Comparison of ENCODE assay signal across 20 cellular contexts in the genomic region with DNA sequence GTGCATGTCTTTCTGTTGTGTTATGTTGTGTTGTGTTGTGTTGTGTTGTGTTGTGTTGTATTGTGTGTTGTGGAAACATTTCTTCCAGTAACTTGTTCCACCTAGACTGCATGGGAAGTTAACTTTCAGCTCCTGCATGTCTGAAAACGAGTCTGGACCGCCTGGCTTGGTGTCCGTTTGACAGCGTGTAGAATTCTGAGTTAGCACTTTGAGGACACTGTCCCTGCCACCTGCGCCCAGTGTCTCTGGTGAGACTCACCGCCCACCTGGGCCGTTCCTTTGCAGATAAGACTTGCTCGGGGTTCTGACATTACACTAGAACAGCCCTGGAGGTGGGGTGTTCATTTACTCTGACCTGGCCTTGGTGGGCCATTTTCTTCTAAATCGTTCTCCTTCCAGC. TPM values are rescaled to one million over a fixed set of nuclear protein-coding genes. Genes with fewer than 3 reads are reported as not detected.
"Had no signal": no experiment of that assay in that cellular context is flagged by ENCODE, and none has a peak within 500 bp of the region (broad histone marks: within the 10 kb centered on the region; RNA-seq: fewer than 3 reads in every experiment).

No MANE protein-coding gene starts in this region.

- H3K27me3 Mint-ChIP-seq: activated naive CD8-positive, alpha-beta T cell treated with anti-CD3 and anti-CD28 coated beads for 36 hours; type B pancreatic cell had no signal

- H3K4me2 ChIP-seq: neural progenitor cell, smooth muscle cell had no signal

- H3K27me3 ChIP-seq: neural progenitor cell, ovary, right lobe of liver, stomach had no signal

- DNase-seq: activated B cell treated with CpG ODN at 0.5 μM for 24 hours; activated CD4-positive, alpha-beta memory T cell treated with anti-CD3 and anti-CD28 coated beads, Interleukin-2, amount 10 ng/mL, durations not matched to agents 7 days and 5 days; activated CD4-positive, alpha-beta T cell treated with anti-CD3 and anti-CD28 coated beads for 4 hours; activated CD8-positive, alpha-beta memory T cell treated with anti-CD3 and anti-CD28 coated beads, Interleukin-2, amount 10 ng/mL, durations not matched to agents 7 days and 5 days; activated naive CD4-positive, alpha-beta T cell; activated naive CD8-positive, alpha-beta T cell treated with anti-CD3 and anti-CD28 coated beads for 36 hours; amygdala; endodermal cell; foreskin melanocyte; naive thymus-derived CD4-positive, alpha-beta T cell; ovary; right lobe of liver; stimulated activated CD4-positive, alpha-beta T cell treated with anti-CD3 and anti-CD28 coated beads, Interleukin-4, amount 100 ng/mL, for 1 hour; stomach had no signal

- H3K27ac ChIP-seq: neural progenitor cell, ovary, right lobe of liver, stomach had no signal

- H3K27ac Mint-ChIP-seq: activated B cell treated with CpG ODN at 0.5 μM for 24 hours; activated CD4-positive, alpha-beta memory T cell treated with anti-CD3 and anti-CD28 coated beads, Interleukin-2, amount 10 ng/mL, durations not matched to agents 7 days and 5 days; activated CD8-positive, alpha-beta memory T cell treated with anti-CD3 and anti-CD28 coated beads, Interleukin-2, amount 10 ng/mL, durations not matched to agents 7 days and 5 days; activated naive CD8-positive, alpha-beta T cell treated with anti-CD3 and anti-CD28 coated beads for 36 hours; activated T-helper 17 cell treated with anti-CD3 and anti-CD28 coated beads, Interleukin-2, amount 50 U/mL, for 72 hours; endodermal cell; memory B cell; naive thymus-derived CD4-positive, alpha-beta T cell; neural progenitor cell; type B pancreatic cell had no signal

- H3K9me3 Mint-ChIP-seq: activated B cell treated with CpG ODN at 0.5 μM for 24 hours; activated CD4-positive, alpha-beta memory T cell treated with anti-CD3 and anti-CD28 coated beads, Interleukin-2, amount 10 ng/mL, durations not matched to agents 7 days and 5 days; activated naive CD8-positive, alpha-beta T cell treated with anti-CD3 and anti-CD28 coated beads for 36 hours; activated T-helper 17 cell treated with anti-CD3 and anti-CD28 coated beads, Interleukin-2, amount 50 U/mL, for 72 hours; endodermal cell; memory B cell; naive thymus-derived CD4-positive, alpha-beta T cell; type B pancreatic cell had no signal

- H3K9ac ChIP-seq: neural progenitor cell had no signal

- H3K4me3 ChIP-seq: neural progenitor cell, ovary, right lobe of liver, smooth muscle cell, stomach had no signal

- H2AFZ ChIP-seq: neural progenitor cell had no signal

- ATAC-seq: activated CD8-positive, alpha-beta memory T cell treated with anti-CD3 and anti-CD28 coated beads, Interleukin-2, amount 10 ng/mL, durations not matched to agents 7 days and 5 days; activated T-helper 17 cell treated with anti-CD3 and anti-CD28 coated beads, Interleukin-2, amount 50 U/mL, for 72 hours; naive thymus-derived CD4-positive, alpha-beta T cell; right lobe of liver had no signal

- H3K9me3 ChIP-seq: ovary, right lobe of liver, stomach had no signal

- H3K4me1 ChIP-seq: right lobe of liver had no signal

- H3K4me3 Mint-ChIP-seq: activated B cell treated with CpG ODN at 0.5 μM for 24 hours; activated CD4-positive, alpha-beta memory T cell treated with anti-CD3 and anti-CD28 coated beads, Interleukin-2, amount 10 ng/mL, durations not matched to agents 7 days and 5 days; activated CD8-positive, alpha-beta memory T cell treated with anti-CD3 and anti-CD28 coated beads, Interleukin-2, amount 10 ng/mL, durations not matched to agents 7 days and 5 days; activated naive CD8-positive, alpha-beta T cell treated with anti-CD3 and anti-CD28 coated beads for 36 hours; activated T-helper 17 cell treated with anti-CD3 and anti-CD28 coated beads, Interleukin-2, amount 50 U/mL, for 72 hours; endodermal cell; memory B cell; naive thymus-derived CD4-positive, alpha-beta T cell; neural progenitor cell; type B pancreatic cell had no signal

- H3K36me3 ChIP-seq: neural progenitor cell, ovary, right lobe of liver, stomach had no signal

- H3K4me1 Mint-ChIP-seq: activated T-helper 17 cell treated with anti-CD3 and anti-CD28 coated beads, Interleukin-2, amount 50 U/mL, for 72 hours had no signal

- H3K36me3 Mint-ChIP-seq: activated CD8-positive, alpha-beta memory T cell treated with anti-CD3 and anti-CD28 coated beads, Interleukin-2, amount 10 ng/mL, durations not matched to agents 7 days and 5 days; activated naive CD8-positive, alpha-beta T cell treated with anti-CD3 and anti-CD28 coated beads for 36 hours; memory B cell; naive thymus-derived CD4-positive, alpha-beta T cell; type B pancreatic cell had no signal

RNA-seq across cellular contexts. Expression of gene WNK2, which starts 42.0 kb away (rescaled TPM):
- total RNA-seq: activated CD8-positive, alpha-beta memory T cell treated with anti-CD3 and anti-CD28 coated beads, Interleukin-2, amount 10 ng/mL, durations not matched to agents 7 days and 5 days; pulmonary artery endothelial cell had no signal
- polyA plus RNA-seq: naive thymus-derived CD4-positive, alpha-beta T cell had no signal
